8 cellular contexts compared by ENCODE assay signal in the genomic region with DNA sequence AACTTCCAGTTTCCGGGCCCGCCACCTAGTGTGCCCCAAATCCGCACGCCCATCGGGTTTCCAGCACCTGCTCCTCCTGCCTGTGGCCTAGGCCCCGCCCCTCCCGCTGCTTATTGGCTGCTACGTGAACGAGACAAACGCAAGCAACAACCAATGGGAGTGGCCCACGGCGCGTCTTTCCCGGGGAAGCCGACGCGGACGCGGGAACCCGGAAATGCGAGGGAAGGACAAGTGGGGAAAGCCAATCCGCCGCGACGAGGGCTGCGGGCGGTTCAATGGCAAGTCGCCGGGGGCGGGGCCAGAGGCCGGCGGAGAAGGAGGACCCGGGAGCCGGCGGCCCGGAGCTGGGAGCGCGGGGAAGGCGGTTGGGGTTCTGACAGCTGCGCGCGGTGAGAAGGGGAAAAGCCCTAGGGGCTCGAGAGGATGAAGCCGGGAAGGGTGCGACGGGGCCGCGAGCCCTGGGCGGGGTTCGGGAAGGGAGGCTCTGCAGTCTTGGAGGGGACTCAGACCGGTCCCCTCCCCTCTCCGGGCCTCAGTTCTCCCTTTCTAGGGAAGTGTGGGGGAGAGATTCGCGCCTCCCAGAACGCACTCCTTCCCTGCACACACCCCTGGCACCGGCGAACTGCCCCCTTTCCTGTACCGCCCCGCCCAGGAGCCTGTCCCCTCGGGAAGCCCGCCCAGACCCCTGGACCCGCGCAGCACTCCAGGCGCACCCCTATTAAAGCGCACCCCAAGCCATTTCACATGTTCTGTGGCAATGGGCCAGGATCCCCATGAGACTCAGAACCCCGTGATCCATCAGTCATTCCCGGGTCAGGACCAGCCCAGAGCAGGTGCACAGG. TPM values are rescaled to one million over a fixed set of nuclear protein-coding genes. Genes with fewer than 3 reads are reported as not detected.
DNase-seq lines count a peak whose midpoint lies in the region; TF ChIP-seq lines count a peak whose summit lies in the region.

A gene (plus strand): TSS at position 305 of the 842 bp plus-strand sequence. CDS start 1,696 bp downstream, outside the sequence.

- H3K27ac ChIP-seq in SJSA1, result peak within 1 kb of the TSS; percentile 27

- DNase-seq in GM04503 (ENCODE audit: low read depth) (peak; percentile 86), HFF-Myc (ENCODE audit: extremely low read depth, low read depth) (peak; percentile 95), MV-4-11 (lab: John Stamatoyannopoulos, UW) (peak; percentile 98), SJSA1 (ENCODE audit: low read depth in 1 of 2, low spot score in 2 of 2) (peak; percentile 95 to 99), foreskin melanocyte (peak; percentile 98), stromal cell of bone marrow (ENCODE audit: low read depth) (peak; percentile 98)
- DNase-seq in activated naive CD4-positive, alpha-beta T cell (lab: John Stamatoyannopoulos, UW), result peak; percentile 95 to 98 (median 97)

- H3K4me1 ChIP-seq in SJSA1 (replicated peaks), result peaks cover 5% of the 10 kb centered on the region
- peaks cover 8% of the 10 kb centered on the region for H3K4me1 ChIP-seq in neuron (ENCODE audit: insufficient read depth, low read length)

- H3K27me3 ChIP-seq in SJSA1 (replicated peaks) (0 out of 2 replicates have a peak, but pooled peaks cover 8% of the 10 kb centered on the region), neuron (ENCODE audit: insufficient read depth, low read length) (no peaks in the 10 kb centered on the region)

- H2AFZ ChIP-seq in neuron (ENCODE audit: low read depth, low read length), result peak within 1 kb of the TSS; percentile 58

- H3K36me3 ChIP-seq in SJSA1 (peaks cover 31% of the 10 kb centered on the region), neuron (ENCODE audit: insufficient read depth, low read length) (peaks cover 33% of the 10 kb centered on the region)

- H3K4me3 ChIP-seq in HFF-Myc (replicated peaks; ENCODE audit: low read depth, low read length), result peak within 1 kb of the TSS; percentile 76
- peak within 1 kb of the TSS; percentile 61 for H3K4me3 ChIP-seq in SJSA1
- H3K4me3 ChIP-seq in neuron (ENCODE audit: low read length), result peak within 1 kb of the TSS; percentile 81

- no peaks in the 10 kb centered on the region for H3K9me3 ChIP-seq in SJSA1 (replicated peaks)
- peaks cover 2% of the 10 kb centered on the region for H3K9me3 ChIP-seq in neuron (ENCODE audit: low read length)

- no peak for TF ChIP-seq CTCF in HFF-Myc (IDR thresholded peaks at IDR 0.05; ENCODE audit: low read depth, low read length, missing control alignments)

RNA-seq across cellular contexts. Expression of the gene that starts here (rescaled TPM):
- 6.1 and 11.1 TPM in 2 replicates for total RNA-seq in SJSA1 (2014; rRNA removed; shearing (Covaris generic))

Comparison
In these comparisons a context has a peak if more than half of its experiments do, and no peak if none do; other contexts are left out.
1. Peak in every context shown above with its lines: DNase-seq, H3K4me3 ChIP-seq and H3K27ac ChIP-seq.